ENCODE assay signal across 9 cellular contexts in genomic region chr4:138870739-138871633, GRCh38.
DNase-seq lines count a peak whose midpoint lies in the region; ATAC-seq and TF ChIP-seq lines count a peak whose summit lies in the region.
"Had no signal": no experiment of that assay in that cellular context is flagged by ENCODE, and none has a peak within 500 bp of the region (broad histone marks: within the 10 kb centered on the region; RNA-seq: fewer than 3 reads in every experiment).

No MANE protein-coding gene starts in this region.

- CTCF ChIA-PET in PC-3 (lab: Charles Lee) = interaction anchor here (0.5 to 1.3 kb wide), 6 partner anchors 41 to 781 kb away, joined by 3 to 6 read pairs (median 4); no protein-coding TSS in a partner anchor

- in situ Hi-C loops in GM23248 (cut with MboI) = loop anchor here (25.0 kb wide), 1 partner anchor 1059 kb away; no protein-coding TSS in a partner anchor

- POLR2A ChIA-PET in PC-3 (lab: Charles Lee; ENCODE audit: unreplicated experiment) = interaction anchor here (0.6 kb wide), 1 partner anchor 176 kb away, joined by 3 read pairs; no protein-coding TSS in a partner anchor

- H3K9me3 ChIP-seq in DND-41 (ENCODE audit: insufficient read depth, low read length, severe bottlenecking) (no peaks in the 10 kb centered on the region), GM23248 (ENCODE audit: low read depth) (no peaks in the 10 kb centered on the region), PC-3 (ENCODE audit: low read length) (no peaks in the 10 kb centered on the region)

- H3K79me2 ChIP-seq in DND-41 (ENCODE audit: insufficient read depth, low read length) (no peaks in the 10 kb centered on the region), GM23248 (ENCODE audit: insufficient read depth) (no peaks in the 10 kb centered on the region), PC-3 (ENCODE audit: low read length) (no peaks in the 10 kb centered on the region)

- H3F3A ChIP-seq in GM23248 (ENCODE audit: insufficient read depth) = peaks cover 5% of the 10 kb centered on the region; the same call in 1 of the 2 replicates
- H3F3A ChIP-seq in PC-3 (ENCODE audit: low read length, unreplicated experiment) = no peaks in the 10 kb centered on the region

- H3K27ac Mint-ChIP-seq in osteocyte (ENCODE audit: unreplicated experiment) = no peak overlapping the region
- H3K27ac Mint-ChIP-seq: dendritic cell treated with granulocyte-macrophage colony-stimulating factor and Interleukin-4, amounts not matched to agents 40 ng/mL and 50 ng/mL, for 4 days had no signal

- H3K27ac ChIP-seq in DND-41 (ENCODE audit: low read length) (no peak overlapping the region), GM23248 (no peak overlapping the region), PC-3 (ENCODE audit: low read length) (no peak overlapping the region)

- peak overlapping the region; percentile 22 for H3K4me3 Mint-ChIP-seq in osteocyte (ENCODE audit: unreplicated experiment)
- H3K4me3 Mint-ChIP-seq: dendritic cell treated with granulocyte-macrophage colony-stimulating factor and Interleukin-4, amounts not matched to agents 40 ng/mL and 50 ng/mL, for 4 days had no signal

- DNase-seq in DND-41 (peak; percentile 47), GM23248 (peak; percentile 81), Kasumi-1 (lab: John Stamatoyannopoulos, UW) (peak; percentile 75 to 81), PC-3 (peak; percentile 80), foreskin melanocyte (peak; percentile 64), osteocyte (ENCODE audit: extremely low spot score, unreplicated experiment) (no peak)
- DNase-seq in activated T-cell treated with anti-CD3 and anti-CD28 coated beads, Interleukin-2, amount 50 U/mL, for 48 hours = peak; percentile 62 to 63

- H3K4me1 ChIP-seq in DND-41 (ENCODE audit: insufficient read depth, low read length) (no peaks in the 10 kb centered on the region), GM23248 (ENCODE audit: insufficient read depth) (peaks cover 11% of the 10 kb centered on the region; the same call in 1 of the 2 replicates), PC-3 (ENCODE audit: insufficient read depth, low read length) (peaks cover 6% of the 10 kb centered on the region)

- no peaks in the 10 kb centered on the region for H3K27me3 Mint-ChIP-seq in osteocyte (ENCODE audit: unreplicated experiment)

- ATAC-seq in DND-41 (ENCODE audit: insufficient read depth, low read depth) (peak; percentile 58; the same call in 2 of the 3 replicates), PC-3 (peak; percentile 67), GM21737 (IDR thresholded peaks at IDR 0.05; ENCODE audit: unreplicated experiment) (no peak)

- H3K4me3 ChIP-seq in DND-41 (ENCODE audit: low read depth in 1 of 2, low read length in 2 of 2) = no peak overlapping the region
- no peak overlapping the region for H3K4me3 ChIP-seq in GM23248
- H3K4me3 ChIP-seq in PC-3 (ENCODE audit: low read length) = no peak overlapping the region

- TF ChIP-seq CTCF in DND-41 (IDR thresholded peaks at IDR 0.05; ENCODE audit: borderline replicate concordance, extremely low read depth, low read length, poor library complexity, severe bottlenecking) = peak; percentile 88
- TF ChIP-seq CTCF in PC-3 (conservative IDR thresholded peaks at IDR 0.05; ENCODE audit: low read depth, low read length) = peak; percentile 84
- TF ChIP-seq CTCF in osteocyte (IDR thresholded peaks at IDR 0.05) = peak; percentile 87

- H3K36me3 ChIP-seq in DND-41 (ENCODE audit: insufficient read depth, low read length) = no peaks in the 10 kb centered on the region
- no peaks in the 10 kb centered on the region for H3K36me3 ChIP-seq in GM23248 (ENCODE audit: low read depth)
- H3K36me3 ChIP-seq in PC-3 (ENCODE audit: low read depth, low read length) = no peaks in the 10 kb centered on the region

- H3K36me3 Mint-ChIP-seq in osteocyte (ENCODE audit: unreplicated experiment) = no peaks in the 10 kb centered on the region

- no peaks in the 10 kb centered on the region for H3K9me3 Mint-ChIP-seq in osteocyte (ENCODE audit: unreplicated experiment)
- H3K9me3 Mint-ChIP-seq: dendritic cell treated with granulocyte-macrophage colony-stimulating factor and Interleukin-4, amounts not matched to agents 40 ng/mL and 50 ng/mL, for 4 days had no signal

- H4K20me1 ChIP-seq in DND-41 (ENCODE audit: insufficient read depth, low read length) (no peaks in the 10 kb centered on the region), GM23248 (ENCODE audit: insufficient read depth) (no peaks in the 10 kb centered on the region), PC-3 (ENCODE audit: low read length) (no peaks in the 10 kb centered on the region)

- peaks cover 10% of the 10 kb centered on the region for H3K4me1 Mint-ChIP-seq in osteocyte (ENCODE audit: unreplicated experiment)

- 6 to 8% methylated on average over 12 of the region's 12 CpGs for WGBS in GM23248 (ENCODE audit: low coverage in 1 of 2, low lambda C conversion rate in 2 of 2, missing lambda C conversion rate in 2 of 2), 2 experiments

- no peak overlapping the region for H3K9ac ChIP-seq in DND-41 (ENCODE audit: low read depth, low read length)
- H3K9ac ChIP-seq in GM23248 = no peak overlapping the region
- no peak overlapping the region for H3K9ac ChIP-seq in PC-3 (ENCODE audit: low read length)

- H3K9me2 ChIP-seq in GM23248 (ENCODE audit: insufficient read depth) = no peaks in the 10 kb centered on the region
- H3K9me2 ChIP-seq in PC-3 (replicated peaks; ENCODE audit: low read length) = no peaks in the 10 kb centered on the region

- no peak overlapping the region for H3K4me2 ChIP-seq in DND-41 (ENCODE audit: insufficient read depth, low read length)
- H3K4me2 ChIP-seq in GM23248 (ENCODE audit: unreplicated experiment) = peak overlapping the region; percentile 41
- peak overlapping the region; percentile 46 for H3K4me2 ChIP-seq in PC-3 (ENCODE audit: low read length)

- H3K27me3 ChIP-seq in DND-41 (ENCODE audit: insufficient read depth, low read length, poor library complexity) = peaks cover 3% of the 10 kb centered on the region
- peaks cover 28% of the 10 kb centered on the region; the same call in 1 of the 2 replicates for H3K27me3 ChIP-seq in GM23248 (replicated peaks; ENCODE audit: insufficient read depth)
- H3K27me3 ChIP-seq in PC-3 (ENCODE audit: low read length) = no peaks in the 10 kb centered on the region

- no TSS peak for BruUV-seq in PC-3 (replicated peaks; lab: Mats Ljungman, UMichigan)

- no peak overlapping the region for H2AFZ ChIP-seq in DND-41 (ENCODE audit: low read depth, low read length)
- no peak overlapping the region for H2AFZ ChIP-seq in GM23248
- peak overlapping the region; percentile 54; the same call in 1 of the 2 replicates for H2AFZ ChIP-seq in PC-3 (ENCODE audit: low read length)

- intact Hi-C loops in PC-3 (cut with micrococcal nuclease) = loop anchor here (1.0 to 5.0 kb wide), 4 partner anchors 48 to 834 kb away; no protein-coding TSS in a partner anchor
